8 cellular contexts compared by ENCODE assay signal in genomic region chr7:37201003-37201875, GRCh38.
DNase-seq lines count a peak whose midpoint lies in the region; ATAC-seq, FAIRE-seq and TF ChIP-seq lines count a peak whose summit lies in the region.

No MANE protein-coding gene starts in this region.

- H2AFZ ChIP-seq in endothelial cell of umbilical vein (ENCODE audit: low read depth, low read length), result no peak overlapping the region

- no peaks in the 10 kb centered on the region for H3K9me3 Mint-ChIP-seq in mesothelial cell of epicardium

- H3K4me1 Mint-ChIP-seq in mesothelial cell of epicardium, result peaks cover 34% of the 10 kb centered on the region

- no peaks in the 10 kb centered on the region for H3K79me2 ChIP-seq in endothelial cell of umbilical vein (ENCODE audit: control insufficient read depth, insufficient read depth, low read length)

- BruUV-seq in endothelial cell of umbilical vein (replicated peaks; lab: Mats Ljungman, UMichigan), result no TSS peak

- no peak for TF ChIP-seq POLR2A in endothelial cell of umbilical vein (IDR thresholded peaks at IDR 0.05; ENCODE audit: low read depth, low read length)

- no peak overlapping the region for H3K4me3 ChIP-seq in endothelial cell of umbilical vein (replicated peaks in 1 of 3; ENCODE audit: insufficient read depth in 1 of 3, low read depth in 1 of 3, low read length in 3 of 3)

- H3K4me1 ChIP-seq in endothelial cell of umbilical vein (ENCODE audit: control insufficient read depth, extremely low read depth, insufficient read depth, low read length), result peaks cover 3% of the 10 kb centered on the region

- no peak overlapping the region for H3K4me2 ChIP-seq in endothelial cell of umbilical vein (ENCODE audit: insufficient read depth, low read length)

- peak overlapping the region; percentile 66 for H3K27ac Mint-ChIP-seq in mesothelial cell of epicardium

- H3K27me3 Mint-ChIP-seq in mesothelial cell of epicardium (ENCODE audit: low read depth), result no peaks in the 10 kb centered on the region

- FAIRE-seq in endothelial cell of umbilical vein (lab: Jason Lieb, UNC), result peak; percentile 96

- no peaks in the 10 kb centered on the region for H3K36me3 ChIP-seq in endothelial cell of umbilical vein (ENCODE audit: control insufficient read depth in 2 of 2, extremely low read depth in 1 of 2, insufficient read depth in 2 of 2, low read length in 2 of 2)

- no peaks in the 10 kb centered on the region for H3K36me3 Mint-ChIP-seq in mesothelial cell of epicardium

- dilution Hi-C loops in endothelial cell of umbilical vein (cut with MboI; ENCODE audit: extremely low pct_ligation_motif_present, low sequenced_read_pairs), result no loop called here

- H4K20me1 ChIP-seq in endothelial cell of umbilical vein (replicated peaks; ENCODE audit: control insufficient read depth, extremely low read depth, insufficient read depth, low read length), result no peaks in the 10 kb centered on the region

- H3K9me1 ChIP-seq in endothelial cell of umbilical vein (replicated peaks; ENCODE audit: control insufficient read depth, extremely low read depth, insufficient read depth, low read length), result no peaks in the 10 kb centered on the region

- H3K4me3 Mint-ChIP-seq in mesothelial cell of epicardium, result no peak overlapping the region

- intact Hi-C loops in endothelial cell of umbilical vein (cut with micrococcal nuclease), result loop anchor here (1.0 to 2.0 kb wide), 3 partner anchors 632 to 760 kb away; no protein-coding TSS in a partner anchor

- H3K27ac ChIP-seq in endothelial cell of umbilical vein (ENCODE audit: insufficient read depth, low read depth, low read length), result no peak overlapping the region

- ATAC-seq in HG03354 (IDR thresholded peaks at IDR 0.05; ENCODE audit: poor library complexity, severe bottlenecking, unreplicated experiment) (peak; percentile 69), HG03457 (IDR thresholded peaks at IDR 0.05; ENCODE audit: unreplicated experiment) (no peak)

- POLR2A ChIA-PET in endothelial cell of umbilical vein (lab: Charles Lee), result no interaction called here

- TF ChIP-seq CTCF in endothelial cell of umbilical vein (IDR thresholded peaks at IDR 0.05; ENCODE audit: extremely low read depth in 1 of 2, insufficient read depth in 1 of 2, low read depth in 1 of 2, low read length in 2 of 2), result peak; percentile 79 to 90
- peak; percentile 75 for TF ChIP-seq CTCF in mesothelial cell of epicardium (IDR thresholded peaks at IDR 0.05; ENCODE audit: unreplicated experiment)

- no peaks in the 10 kb centered on the region for H3K27me3 ChIP-seq in endothelial cell of umbilical vein (ENCODE audit: control insufficient read depth in 2 of 2, insufficient read depth in 2 of 2, low read length in 2 of 2)

- H3K9ac ChIP-seq in endothelial cell of umbilical vein (replicated peaks; ENCODE audit: extremely low read depth, insufficient read depth, low read length), result no peak overlapping the region

- DNase-seq in GM04504 (ENCODE audit: low read depth), result peak; percentile 48
- DNase-seq in NCI-H748 treated with DMSO at 0.1 percent for 48 hours (lab: John Stamatoyannopoulos, UW), result peak; percentile 69
- DNase-seq in activated CD8-positive, alpha-beta memory T cell treated with anti-CD3 and anti-CD28 coated beads for 48 hours (ENCODE audit: low read depth in 2 of 3, low spot score in 2 of 3), result peak in 2 of 3 experiments; percentile 6 to 18
- DNase-seq in endothelial cell of umbilical vein (ENCODE audit: low read depth, low spot score), result peak; percentile 87
- peak; percentile 53 to 83 for DNase-seq in mesothelial cell of epicardium (ENCODE audit: low spot score in 2 of 2, unreplicated experiment in 2 of 2)
- DNase-seq in stimulated activated CD8-positive, alpha-beta memory T cell treated with anti-CD3 and anti-CD28 coated beads, Interleukin-4, amount 100 ng/mL, for 24 hours (ENCODE audit: low read depth), result peak; percentile 33

- CTCF ChIA-PET in endothelial cell of umbilical vein (lab: Charles Lee), result interaction anchor here (0.6 to 5.5 kb wide), 17 partner anchors 11 to 759 kb away, joined by 3 to 182 read pairs (median 4); no protein-coding TSS in a partner anchor

- H3K9me3 ChIP-seq in endothelial cell of umbilical vein (replicated peaks; ENCODE audit: control insufficient read depth, insufficient read depth, low read length), result no peaks in the 10 kb centered on the region

TF ChIP-seq in endothelial cell of umbilical vein, 7 proteins besides CTCF, POLR2A, EP300 and RAD21:
- TF ChIP-seq EZH2 (IDR thresholded peaks at IDR 0.05; ENCODE audit: borderline replicate concordance, low read depth, low read length, severe bottlenecking) (no peak), FOS (IDR thresholded peaks at IDR 0.05; ENCODE audit: borderline replicate concordance, insufficient read depth, low read length) (no peak), POLR2AphosphoS5 (IDR thresholded peaks at IDR 0.05; ENCODE audit: insufficient read depth, low read depth, low read length) (peak; percentile 41), JUN (IDR thresholded peaks at IDR 0.05; ENCODE audit: borderline replicate concordance, insufficient read depth, insufficient read length, low read depth) (no peak), GATA2 (IDR thresholded peaks at IDR 0.05; ENCODE audit: insufficient read depth, insufficient read length, low read depth, low read length) (no peak)
- TF ChIP-seq, protein P1, sequence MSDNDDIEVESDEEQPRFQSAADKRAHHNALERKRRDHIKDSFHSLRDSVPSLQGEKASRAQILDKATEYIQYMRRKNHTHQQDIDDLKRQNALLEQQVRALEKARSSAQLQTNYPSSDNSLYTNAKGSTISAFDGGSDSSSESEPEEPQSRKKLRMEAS (IDR thresholded peaks at IDR 0.05; ENCODE audit: insufficient read depth, insufficient read length), result no peak

Comparison
In these comparisons a context has a peak if more than half of its experiments do, and no peak if none do; other contexts are left out.
1. DNase-seq: peak in every context shown above with its lines; median percentile 87 in endothelial cell of umbilical vein; 69 in NCI-H748 treated with DMSO at 0.1 percent for 48 hours; 68 in mesothelial cell of epicardium; 48 in GM04504; 33 in stimulated activated CD8-positive, alpha-beta memory T cell treated with anti-CD3 and anti-CD28 coated beads, Interleukin-4, amount 100 ng/mL, for 24 hours; 12 in activated CD8-positive, alpha-beta memory T cell treated with anti-CD3 and anti-CD28 coated beads for 48 hours.